Comparison of ENCODE assay signal across 8 cellular contexts in genomic region chr17:6556121-6557039, GRCh38. TPM values are rescaled to one million over a fixed set of nuclear protein-coding genes. Genes with fewer than 3 reads are reported as not detected.
DNase-seq lines count a peak whose midpoint lies in the region; ATAC-seq and TF ChIP-seq lines count a peak whose summit lies in the region.

Gene PITPNM3, minus strand, starts transcription at chr17:6556555. Its CDS starts 149 bp downstream, at chr17:6556406.

- peak within 1 kb of the TSS in 1 of 2 donors; percentile 78 for H3K27ac Mint-ChIP-seq in stimulated activated naive CD8-positive, alpha-beta T cell treated with anti-CD3 and anti-CD28 coated beads, Interleukin-15, amount 100 ng/mL, for 72 hours

- ATAC-seq in stimulated activated naive CD8-positive, alpha-beta T cell treated with anti-CD3 and anti-CD28 coated beads, Interleukin-15, amount 100 ng/mL, for 72 hours: peak; percentile 27

- no peaks in the 10 kb centered on the region for H3K9me3 Mint-ChIP-seq in stimulated activated naive CD8-positive, alpha-beta T cell treated with anti-CD3 and anti-CD28 coated beads, Interleukin-15, amount 100 ng/mL, for 72 hours

- H3K27me3 ChIP-seq in kidney epithelial cell (ENCODE audit: control insufficient read depth, insufficient read depth, low read length): peaks cover 3% of the 10 kb centered on the region

- H3K4me1 Mint-ChIP-seq in stimulated activated naive CD8-positive, alpha-beta T cell treated with anti-CD3 and anti-CD28 coated beads, Interleukin-15, amount 100 ng/mL, for 72 hours: peaks cover 24% of the 10 kb centered on the region

- no peaks in the 10 kb centered on the region for H3K36me3 ChIP-seq in kidney epithelial cell (ENCODE audit: control insufficient read depth, insufficient read depth, low read length)

- peak; percentile 44 for DNase-seq in NCI-H748 (lab: John Stamatoyannopoulos, UW; ENCODE audit: unreplicated experiment)
- no peak for DNase-seq in NCI-H748 treated with DMSO at 0.1 percent for 48 hours (lab: John Stamatoyannopoulos, UW)
- DNase-seq in astrocyte of the spinal cord (ENCODE audit: low read depth, low spot score): no peak
- DNase-seq in kidney epithelial cell (ENCODE audit: low read depth): no peak
- DNase-seq in stimulated activated naive CD8-positive, alpha-beta T cell treated with anti-CD3 and anti-CD28 coated beads, Interleukin-15, amount 100 ng/mL, for 72 hours: no peak
- DNase-seq in activated gamma-delta T cell treated with Interleukin-2 at 50 U/mL for 16 hours: no peak
- no peak for DNase-seq in HCEC 1CT
- DNase-seq in kidney glomerular epithelial cell (lab: John Stamatoyannopoulos, UW): no peak

- TF ChIP-seq CTCF in astrocyte of the spinal cord (IDR thresholded peaks at IDR 0.05; ENCODE audit: low read depth, low read length): no peak
- no peak for TF ChIP-seq CTCF in kidney epithelial cell (IDR thresholded peaks at IDR 0.05; ENCODE audit: insufficient read depth, low read length, poor library complexity, severe bottlenecking)

- H3K4me3 ChIP-seq in astrocyte of the spinal cord (ENCODE audit: low read depth, low read length): peak within 1 kb of the TSS; percentile 27
- H3K4me3 ChIP-seq in kidney epithelial cell (ENCODE audit: low read depth, low read length): peak within 1 kb of the TSS; percentile 45

- peaks cover 75% of the 10 kb centered on the region for H3K27me3 Mint-ChIP-seq in stimulated activated naive CD8-positive, alpha-beta T cell treated with anti-CD3 and anti-CD28 coated beads, Interleukin-15, amount 100 ng/mL, for 72 hours

- peak within 1 kb of the TSS; percentile 61 to 81 for H3K4me3 Mint-ChIP-seq in stimulated activated naive CD8-positive, alpha-beta T cell treated with anti-CD3 and anti-CD28 coated beads, Interleukin-15, amount 100 ng/mL, for 72 hours

- in situ Hi-C loops in astrocyte of the spinal cord (cut with HindIII; ENCODE audit: low sequenced_read_pairs): no loop called here

RNA-seq across cellular contexts. Expression of gene PITPNM3, which starts in this region (rescaled TPM):
- 1.6 and 2.2 TPM in 2 replicates for total RNA-seq in kidney epithelial cell
